In the genomic region with DNA sequence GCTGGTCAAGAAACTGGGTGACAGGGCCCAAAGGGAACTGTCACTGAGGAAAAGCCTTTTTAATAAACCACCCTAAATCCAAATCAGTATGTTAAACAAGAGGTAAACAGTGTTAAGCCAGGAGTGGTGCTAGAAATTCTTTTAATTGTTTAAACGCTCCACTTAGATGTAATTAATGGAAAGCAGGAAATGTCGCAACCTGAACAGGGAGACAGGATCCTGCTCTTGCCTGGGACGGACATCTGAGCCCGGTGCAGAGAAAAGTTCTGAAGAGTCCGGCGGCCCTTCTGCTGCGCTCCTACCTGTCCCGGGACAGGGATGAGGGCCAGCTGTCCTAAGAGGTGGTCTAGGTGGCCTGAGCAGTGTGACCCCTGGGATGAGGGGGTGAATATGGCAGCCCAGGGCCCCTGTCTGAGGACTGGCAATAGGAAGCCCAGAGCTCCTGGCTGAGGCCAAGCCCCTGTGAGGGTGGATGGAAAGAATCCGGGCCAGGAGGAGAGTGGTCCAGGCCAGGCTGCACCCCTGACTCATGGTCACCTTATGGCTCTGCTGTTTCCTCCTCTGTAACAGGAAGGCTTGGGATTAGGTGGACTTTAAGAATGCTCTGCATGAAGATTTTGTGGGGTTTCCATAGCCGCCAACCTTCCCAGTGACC, we compare ENCODE assay signal across 2 cellular contexts.
TF ChIP-seq lines count a peak whose summit lies in the region.

No MANE protein-coding gene starts in this region.

TF ChIP-seq in HepG2, 621 proteins besides CTCF, POLR2A, EP300 and RAD21:
- 0 out of 2 replicates have a peak, but pooled peaks have one; percentile 14 for TF ChIP-seq CEBPB (IDR thresholded peaks at IDR 0.05; ENCODE audit: borderline replicate concordance, low read depth, low read length)
- no peak for TF ChIP-seq MBNL3 (CRISPR knock-in tag; conservative IDR thresholded peaks at IDR 0.05)

TF ChIP-seq in H1, 55 proteins besides CTCF, POLR2A, EP300 and RAD21:
- TF ChIP-seq CHD2 (IDR thresholded peaks at IDR 0.05; ENCODE audit: low read length) (no peak), POLR2AphosphoS5 (IDR thresholded peaks at IDR 0.05; ENCODE audit: low read depth, low read length) (no peak), BRCA1 (IDR thresholded peaks at IDR 0.05; ENCODE audit: low read depth, low read length) (no peak), YY1 (IDR thresholded peaks at IDR 0.05; ENCODE audit: low read depth, low read length) (no peak)
- TF ChIP-seq, protein P1, sequence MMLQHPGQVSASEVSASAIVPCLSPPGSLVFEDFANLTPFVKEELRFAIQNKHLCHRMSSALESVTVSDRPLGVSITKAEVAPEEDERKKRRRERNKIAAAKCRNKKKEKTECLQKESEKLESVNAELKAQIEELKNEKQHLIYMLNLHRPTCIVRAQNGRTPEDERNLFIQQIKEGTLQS (IDR thresholded peaks at IDR 0.05; ENCODE audit: insufficient read depth, low read depth, low read length) = no peak
